Comparison of ENCODE assay signal across 18 cellular contexts in genomic region chr1:59293849-59294248, GRCh38.
"Had no signal": no experiment of that assay in that cellular context is flagged by ENCODE, and none has a peak within 500 bp of the region (broad histone marks: within the 10 kb centered on the region; RNA-seq: fewer than 3 reads in every experiment).

No MANE protein-coding gene starts in this region.

- H2AFZ ChIP-seq: hepatocyte, parathyroid adenoma had no signal

- ATAC-seq: foreskin keratinocyte; sciatic nerve; stimulated activated naive CD8-positive, alpha-beta T cell treated with anti-CD3 and anti-CD28 coated beads, Interleukin-15, Interleukin-2, amounts not matched to agents 100 U/mL and 50 U/mL, for 24 hours; upper lobe of right lung had no signal

- H3K4me1 ChIP-seq: foreskin keratinocyte, prostate gland had no signal

- H3K9me3 ChIP-seq: prostate gland, suprapubic skin, thyroid gland, upper lobe of right lung, vagina had no signal

- H3K4me3 ChIP-seq: hepatocyte, prostate gland, skin epidermis, suprapubic skin, thyroid gland, upper lobe of right lung, vagina had no signal

- H3K9ac ChIP-seq: parathyroid adenoma had no signal

- H3K4me3 Mint-ChIP-seq: mesothelial cell of epicardium had no signal

- H3K36me3 ChIP-seq: prostate gland, suprapubic skin, thyroid gland, upper lobe of right lung, vagina had no signal

- H3K27ac ChIP-seq: foreskin keratinocyte, parathyroid adenoma, prostate gland, suprapubic skin, thyroid gland, vagina had no signal

- H3K27ac Mint-ChIP-seq: mesothelial cell of epicardium had no signal

- H3K27me3 ChIP-seq: foreskin keratinocyte, hepatocyte, suprapubic skin, thyroid gland, upper lobe of right lung, vagina had no signal

- DNase-seq: effector memory CD4-positive, alpha-beta T cell; foreskin keratinocyte; head of caudate nucleus; kidney glomerular epithelial cell; retina; stimulated activated CD4-positive, alpha-beta T cell treated with anti-CD3 and anti-CD28 coated beads, Interleukin-12 subunit alpha, Interleukin-12 subunit beta, amount 100 ng/mL, for 4 hours; stimulated activated naive CD8-positive, alpha-beta T cell treated with anti-CD3 and anti-CD28 coated beads, Interleukin-15, Interleukin-2, amounts not matched to agents 100 U/mL and 50 U/mL, for 24 hours; thyroid gland; upper lobe of right lung had no signal

- H3K79me2 ChIP-seq: hepatocyte, parathyroid adenoma had no signal

- H3K9me3 Mint-ChIP-seq: nephron had no signal

- H3K4me2 ChIP-seq: hepatocyte had no signal
